In genomic region chr13:43787518-43787891, GRCh38 we compare ENCODE assay signal across 8 cellular contexts. TPM values are rescaled to one million over a fixed set of nuclear protein-coding genes. Genes with fewer than 3 reads are reported as not detected.
A peak's percentile ranks its signal among the peaks of the same experiment; 100 is the strongest.
DNase-seq lines count a peak whose midpoint lies in the region; ATAC-seq, FAIRE-seq and TF ChIP-seq lines count a peak whose summit lies in the region.

No MANE protein-coding gene starts in this region.

- no peak overlapping the region for H3K27ac ChIP-seq in SK-N-MC

- no peaks in the 10 kb centered on the region for H3K36me3 ChIP-seq in SK-N-MC (ENCODE audit: insufficient read depth, low read length)

- TF ChIP-seq POLR2A in GM12892 (IDR thresholded peaks at IDR 0.05; ENCODE audit: low read depth, low read length), result no peak

- H3K9ac ChIP-seq in SK-N-MC (ENCODE audit: insufficient read length), result no peak overlapping the region

- peak overlapping the region; percentile 79 for H3K4me3 ChIP-seq in SK-N-MC
- H3K4me3 ChIP-seq in fibroblast of the aortic adventitia (ENCODE audit: low read depth, low read length), result peak overlapping the region; percentile 75
- peak overlapping the region; percentile 67 for H3K4me3 ChIP-seq in skeletal muscle cell (ENCODE audit: low read depth, low read length)

- TF ChIP-seq CTCF in fibroblast of the aortic adventitia (IDR thresholded peaks at IDR 0.05; ENCODE audit: insufficient read depth, low read length), result no peak
- no peak for TF ChIP-seq CTCF in D721Med (IDR thresholded peaks at IDR 0.05; ENCODE audit: insufficient read depth, missing control alignments)

- FAIRE-seq in GM12892 (lab: Jason Lieb, UNC) (no peak), D721Med (lab: Jason Lieb, UNC) (no peak)

- DNase-seq in GM12892 (ENCODE audit: insufficient read length) (peak; percentile 16), SK-N-MC (ENCODE audit: low read depth, low spot score) (no peak), fibroblast of the aortic adventitia (ENCODE audit: low read depth) (no peak), skeletal muscle cell (ENCODE audit: low read depth) (no peak), D721Med (ENCODE audit: insufficient read length, low spot score) (no peak), SKM-1 treated with dmso at 0.1 percent for 144 hours (lab: John Stamatoyannopoulos, UW; ENCODE audit: unreplicated experiment) (no peak), HuH-7 (ENCODE audit: low spot score) (no peak)

- ATAC-seq in HG03439 (IDR thresholded peaks at IDR 0.05; ENCODE audit: unreplicated experiment), result no peak

- H3K9me3 ChIP-seq in SK-N-MC (ENCODE audit: low read depth, low read length), result no peaks in the 10 kb centered on the region

RNA-seq across cellular contexts. Expression of gene ENOX1, which starts 0.7 kb away (rescaled TPM):
- 0.19 TPM for polyA plus RNA-seq in GM12892 (2012; ENCODE audit: missing spikeins)
- 7.4 and 16.4 TPM in 2 replicates for total RNA-seq in fibroblast of the aortic adventitia (ENCODE audit: low replicate concordance)
